17 cellular contexts compared by ENCODE assay signal in genomic region chr4:83405844-83406816, GRCh38. TPM values are rescaled to one million over a fixed set of nuclear protein-coding genes. Genes with fewer than 3 reads are reported as not detected.
DNase-seq lines count a peak whose midpoint lies in the region; ATAC-seq and TF ChIP-seq lines count a peak whose summit lies in the region.
"Had no signal": no experiment of that assay in that cellular context is flagged by ENCODE, and none has a peak within 500 bp of the region (broad histone marks: within the 10 kb centered on the region; RNA-seq: fewer than 3 reads in every experiment).

No MANE protein-coding gene starts in this region.

- H3K36me3 ChIP-seq in right lobe of liver (no peaks in the 10 kb centered on the region), testis (ENCODE audit: low read depth, missing control alignments) (no peaks in the 10 kb centered on the region), colonic mucosa (no peaks in the 10 kb centered on the region)
- H3K36me3 ChIP-seq: BE2C had no signal

- WGBS in right lobe of liver (ENCODE audit: insufficient coverage, low coverage, low lambda C conversion rate, missing lambda C conversion rate) = 65% methylated on average over 5 of the region's 5 CpGs
- WGBS in testis, 2 donors = 76 to 82% methylated on average over 5 of the region's 5 CpGs

- no peak overlapping the region for H3K9ac ChIP-seq in colonic mucosa (ENCODE audit: low read depth in 2 of 2, low read length in 2 of 2)

- DNase-seq in activated naive CD8-positive, alpha-beta T cell treated with anti-CD3 and anti-CD28 coated beads for 36 hours = no peak
- peak; percentile 9 for DNase-seq in fibroblast of gingiva (ENCODE audit: low read depth)
- DNase-seq in right lobe of liver = peak in 1 of 3 donors; percentile 68
- peak; percentile 20 for DNase-seq in testis
- DNase-seq in NCI-H446 (lab: John Stamatoyannopoulos, UW) = no peak
- DNase-seq in iPS-NIHi11 (ENCODE audit: low spot score) = no peak
- DNase-seq in colonic mucosa = no peak
- DNase-seq: ACHN; BE2C; C1 segment of cervical spinal cord; Caco-2; CD4-positive, alpha-beta T cell; DMS153; DND-41; EL; H9 had no signal

- H3K27me3 ChIP-seq in right lobe of liver = no peaks in the 10 kb centered on the region
- no peaks in the 10 kb centered on the region for H3K27me3 ChIP-seq in testis
- H3K27me3 ChIP-seq in colonic mucosa = no peaks in the 10 kb centered on the region
- H3K27me3 ChIP-seq: BE2C had no signal

- H3K27me3 Mint-ChIP-seq in activated naive CD8-positive, alpha-beta T cell = no peaks in the 10 kb centered on the region
- H3K27me3 Mint-ChIP-seq in activated naive CD8-positive, alpha-beta T cell treated with anti-CD3 and anti-CD28 coated beads for 36 hours = no peaks in the 10 kb centered on the region
- H3K27me3 Mint-ChIP-seq: CD4-positive, alpha-beta T cell had no signal

- H3K36me3 Mint-ChIP-seq in activated naive CD8-positive, alpha-beta T cell = peaks cover 6% of the 10 kb centered on the region
- peaks cover 15% of the 10 kb centered on the region for H3K36me3 Mint-ChIP-seq in activated naive CD8-positive, alpha-beta T cell treated with anti-CD3 and anti-CD28 coated beads for 36 hours

- H3K4me1 ChIP-seq in right lobe of liver (peaks cover 0 to 19% (median 6%) of the 10 kb centered on the region in 4 donors), testis (no peaks in the 10 kb centered on the region), colonic mucosa (no peaks in the 10 kb centered on the region)
- H3K4me1 ChIP-seq: BE2C had no signal

- TF ChIP-seq POLR2A in right lobe of liver (IDR thresholded peaks at IDR 0.05) (no peak), testis (IDR thresholded peaks at IDR 0.05) (no peak)

- H3K4me3 ChIP-seq in right lobe of liver (no peak overlapping the region), testis (no peak overlapping the region), colonic mucosa (no peak overlapping the region)

- peak overlapping the region; percentile 24 for H3K27ac Mint-ChIP-seq in activated naive CD8-positive, alpha-beta T cell
- H3K27ac Mint-ChIP-seq in activated naive CD8-positive, alpha-beta T cell treated with anti-CD3 and anti-CD28 coated beads for 36 hours = no peak overlapping the region
- H3K27ac Mint-ChIP-seq: CD4-positive, alpha-beta T cell; H9 had no signal

- TF ChIP-seq CTCF in right lobe of liver (IDR thresholded peaks at IDR 0.05) (no peak), testis (IDR thresholded peaks at IDR 0.05) (no peak), colonic mucosa (IDR thresholded peaks at IDR 0.05) (no peak)

- H3K9me3 Mint-ChIP-seq in activated naive CD8-positive, alpha-beta T cell (ENCODE audit: low read depth) = no peaks in the 10 kb centered on the region
- H3K9me3 Mint-ChIP-seq in activated naive CD8-positive, alpha-beta T cell treated with anti-CD3 and anti-CD28 coated beads for 36 hours = no peaks in the 10 kb centered on the region
- H3K9me3 Mint-ChIP-seq: CD4-positive, alpha-beta T cell had no signal

- peak overlapping the region in 1 of 3 donors; percentile 17 for H3K27ac ChIP-seq in right lobe of liver
- H3K27ac ChIP-seq in testis = no peak overlapping the region
- no peak overlapping the region for H3K27ac ChIP-seq in colonic mucosa

- no peaks in the 10 kb centered on the region for H3K4me1 Mint-ChIP-seq in activated naive CD8-positive, alpha-beta T cell (ENCODE audit: low read depth)
- H3K4me1 Mint-ChIP-seq in activated naive CD8-positive, alpha-beta T cell treated with anti-CD3 and anti-CD28 coated beads for 36 hours = no peaks in the 10 kb centered on the region
- H3K4me1 Mint-ChIP-seq: H9 had no signal

- intact Hi-C loops in right lobe of liver (cut with DNase I) = no loop called here
- intact Hi-C loops in testis (cut with DNase I; ENCODE audit: low total_unique reads) = no loop called here
- intact Hi-C loops in colonic mucosa (cut with DNase I) = no loop called here

- H3K4me3 Mint-ChIP-seq in activated naive CD8-positive, alpha-beta T cell = no peak overlapping the region
- no peak overlapping the region for H3K4me3 Mint-ChIP-seq in activated naive CD8-positive, alpha-beta T cell treated with anti-CD3 and anti-CD28 coated beads for 36 hours
- H3K4me3 Mint-ChIP-seq: CD4-positive, alpha-beta T cell; H9 had no signal

- H3K9me3 ChIP-seq in right lobe of liver = no peaks in the 10 kb centered on the region
- no peaks in the 10 kb centered on the region for H3K9me3 ChIP-seq in testis
- H3K9me3 ChIP-seq in colonic mucosa = no peaks in the 10 kb centered on the region
- H3K9me3 ChIP-seq: BE2C, Caco-2 had no signal

- peak; percentile 87 to 96 (median 94) for ATAC-seq in right lobe of liver

RNA-seq across cellular contexts. Expression of gene HELQ, which starts 49.5 kb away (rescaled TPM):
- total RNA-seq in activated naive CD8-positive, alpha-beta T cell treated with anti-CD3 and anti-CD28 coated beads for 36 hours = 10 to 100 TPM; 11.4 to 11.9 TPM
- 1 to 10 TPM; 5.6 to 8.0 (median 7.5) TPM for total RNA-seq in right lobe of liver
- 10 to 100 TPM; 17.5 to 23.3 TPM for total RNA-seq in testis
- 11.8 TPM for polyA plus RNA-seq in testis (ENCODE audit: insufficient read depth, low read depth, low replicate concordance)
- total RNA-seq in colonic mucosa = 10 to 100 TPM; 11.0 to 11.7 TPM

RNA-seq across cellular contexts. Expression of gene MRPS18C, which starts 49.7 kb away (rescaled TPM):
- total RNA-seq in activated naive CD8-positive, alpha-beta T cell treated with anti-CD3 and anti-CD28 coated beads for 36 hours = 10 to 100 TPM; 85.5 to 86.8 TPM
- total RNA-seq in right lobe of liver (10 to 100 TPM; 22.4 to 29.1 (median 24.1) TPM), testis (10 to 100 TPM; 15.6 to 19.4 TPM), colonic mucosa (10 to 100 TPM; 38.2 to 57.6 TPM)
- polyA plus RNA-seq in testis (ENCODE audit: insufficient read depth, low read depth, low replicate concordance) = 50.3 TPM

Comparison
In these comparisons a context has a peak if more than half of its experiments do, and no peak if none do; other contexts are left out.
1. DNase-seq: peak in fibroblast of gingiva (single experiment) and testis (single experiment); none in activated naive CD8-positive, alpha-beta T cell treated with anti-CD3 and anti-CD28 coated beads for 36 hours (single experiment), NCI-H446 (0 of 2), iPS-NIHi11 (single experiment) and colonic mucosa (single experiment).